9 cellular contexts compared by ENCODE assay signal in genomic region chr6:2839982-2840793, GRCh38. TPM values are rescaled to one million over a fixed set of nuclear protein-coding genes. Genes with fewer than 3 reads are reported as not detected.
DNase-seq lines count a peak whose midpoint lies in the region; ATAC-seq and TF ChIP-seq lines count a peak whose summit lies in the region.
"Had no signal": no experiment of that assay in that cellular context is flagged by ENCODE, and none has a peak within 500 bp of the region (broad histone marks: within the 10 kb centered on the region; RNA-seq: fewer than 3 reads in every experiment).

No MANE protein-coding gene starts in this region.

- H3K9me3 ChIP-seq in H9 (ENCODE audit: control insufficient read depth, low read depth, low read length) (no peaks in the 10 kb centered on the region), skeletal muscle tissue (ENCODE audit: control insufficient read depth in 3 of 3, low read length in 3 of 3) (no peaks in the 10 kb centered on the region)
- H3K9me3 ChIP-seq: SJSA1 had no signal

- H3K9ac ChIP-seq in H9 (ENCODE audit: extremely low read depth, insufficient read length, low read length): no peak overlapping the region
- peak overlapping the region; percentile 74 to 86 (median 75) for H3K9ac ChIP-seq in skeletal muscle tissue (ENCODE audit: low read depth in 1 of 3, low read length in 3 of 3)

- no peak overlapping the region for H2AFZ ChIP-seq in H9 (ENCODE audit: low read length)

- H2AK5ac ChIP-seq in H9 (ENCODE audit: insufficient read length, low read length): no peak overlapping the region

- H3K4me1 ChIP-seq in H9 (ENCODE audit: insufficient read depth, low read length): peaks cover 6% of the 10 kb centered on the region; the same call in 1 of the 2 replicates
- peaks cover 18 to 36% (median 22%) of the 10 kb centered on the region in 3 donors for H3K4me1 ChIP-seq in skeletal muscle tissue (ENCODE audit: control insufficient read depth in 3 of 3, insufficient read depth in 3 of 3, low read length in 3 of 3)

- H4K8ac ChIP-seq in H9 (replicated peaks; ENCODE audit: insufficient read length, low read depth, low read length): no peak overlapping the region

- peaks cover 3 to 27% (median 26%) of the 10 kb centered on the region in 3 experiments; a peak in 6 of 7 replicates for H3K36me3 Mint-ChIP-seq in H9 (ENCODE audit: insufficient read depth in 1 of 3, low read depth in 3 of 3)
- H3K36me3 Mint-ChIP-seq in activated CD8-positive, alpha-beta T cell treated with anti-CD3 and anti-CD28 coated beads, Interleukin-2, amount 10 ng/mL, durations not matched to agents 7 days and 5 days (ENCODE audit: low read depth): peaks cover 48% of the 10 kb centered on the region

- H3K36me3 ChIP-seq in skeletal muscle tissue (ENCODE audit: control insufficient read depth in 3 of 3, insufficient read depth in 3 of 3, low read length in 3 of 3): peaks cover 12 to 20% (median 18%) of the 10 kb centered on the region in 3 donors

- no peak overlapping the region for H3K27ac ChIP-seq in H9 (ENCODE audit: insufficient read length, low read depth, low read length)
- peak overlapping the region; percentile 94 for H3K27ac ChIP-seq in skeletal muscle tissue (ENCODE audit: low read depth, low read length)

- no peak overlapping the region for H3T11ph ChIP-seq in H9 (ENCODE audit: low read length)

- H2BK12ac ChIP-seq in H9 (ENCODE audit: insufficient read length, low read depth, low read length): peak overlapping the region; percentile 42

- no peak for TF ChIP-seq CTCF in H9 (conservative IDR thresholded peaks at IDR 0.05)

- no peaks in the 10 kb centered on the region for H3K79me2 ChIP-seq in H9 (ENCODE audit: insufficient read depth, low read length)

- POLR2A ChIA-PET in activated CD8-positive, alpha-beta T cell treated with anti-CD3 and anti-CD28 coated beads, Interleukin-2, amount 10 ng/mL, durations not matched to agents 7 days and 5 days (lab: Charles Lee): interaction anchor here (1.1 to 3.4 kb wide), 7 partner anchors 18 to 224 kb away, joined by 3 to 29 read pairs (median 7); no protein-coding TSS in a partner anchor

- H3K23ac ChIP-seq in H9 (ENCODE audit: insufficient read length, low read depth, low read length): no peak overlapping the region

- H3K79me1 ChIP-seq in H9 (ENCODE audit: insufficient read depth, low read depth, low read length, poor library complexity, severe bottlenecking): no peaks in the 10 kb centered on the region

- peak overlapping the region; percentile 69 for H3K4me2 ChIP-seq in H9 (ENCODE audit: insufficient read depth, insufficient read length, low read length)

- H3K4me3 ChIP-seq in skeletal muscle tissue (ENCODE audit: low read length in 3 of 3): peak overlapping the region; percentile 78 to 83 (median 81)

- ATAC-seq in activated CD8-positive, alpha-beta T cell treated with anti-CD3 and anti-CD28 coated beads, Interleukin-2, amount 10 ng/mL, durations not matched to agents 7 days and 5 days: no peak
- no peak for ATAC-seq in GM18870 (IDR thresholded peaks at IDR 0.05; ENCODE audit: unreplicated experiment)

- H2BK15ac ChIP-seq in H9 (ENCODE audit: low read depth, low read length): no peak overlapping the region

- H3K27ac Mint-ChIP-seq in H9: peak overlapping the region; percentile 28 to 85 (median 78); a peak in 3 of 7 replicates
- H3K27ac Mint-ChIP-seq in activated CD8-positive, alpha-beta T cell treated with anti-CD3 and anti-CD28 coated beads, Interleukin-2, amount 10 ng/mL, durations not matched to agents 7 days and 5 days: peak overlapping the region; percentile 6

- H3K27me3 Mint-ChIP-seq in H9 (ENCODE audit: low read depth): 0 out of 2 replicates have a peak, but pooled peaks cover 2% of the 10 kb centered on the region
- H3K27me3 Mint-ChIP-seq in activated CD8-positive, alpha-beta T cell treated with anti-CD3 and anti-CD28 coated beads, Interleukin-2, amount 10 ng/mL, durations not matched to agents 7 days and 5 days (ENCODE audit: low read depth): no peaks in the 10 kb centered on the region

- H3K9me3 Mint-ChIP-seq in H9: no peaks in the 10 kb centered on the region
- H3K9me3 Mint-ChIP-seq in activated CD8-positive, alpha-beta T cell treated with anti-CD3 and anti-CD28 coated beads, Interleukin-2, amount 10 ng/mL, durations not matched to agents 7 days and 5 days (ENCODE audit: insufficient read depth): no peaks in the 10 kb centered on the region

- H3K56ac ChIP-seq in H9 (ENCODE audit: insufficient read length, low read depth, low read length): no peak overlapping the region

- WGBS in H9 (ENCODE audit: extremely low coverage, insufficient read length, low lambda C conversion rate): no CpG with 5 or more reads among the region's 12 CpGs

- no peak overlapping the region for H4K5ac ChIP-seq in H9 (ENCODE audit: insufficient read length, low read depth, low read length)

- H4K20me1 ChIP-seq in H9 (ENCODE audit: control insufficient read depth, insufficient read depth, insufficient read length): no peaks in the 10 kb centered on the region

- H4K91ac ChIP-seq in H9 (ENCODE audit: insufficient read length, low read depth, low read length): no peak overlapping the region

- H3K23me2 ChIP-seq in H9 (ENCODE audit: insufficient read length, low read depth, low read length, poor library complexity, severe bottlenecking): peaks cover 3% of the 10 kb centered on the region

- no peaks in the 10 kb centered on the region for H3K27me3 ChIP-seq in H9 (ENCODE audit: insufficient read depth, low read length)
- no peaks in the 10 kb centered on the region for H3K27me3 ChIP-seq in skeletal muscle tissue (ENCODE audit: control insufficient read depth in 3 of 3, insufficient read depth in 3 of 3, low read length in 3 of 3)
- H3K27me3 ChIP-seq: SJSA1 had no signal

- peak overlapping the region; percentile 76; the same call in 1 of the 2 replicates for H3K14ac ChIP-seq in H9 (ENCODE audit: insufficient read depth, low read length)

- DNase-seq in H9 (no peak), head of caudate nucleus (peak in 30 of 42 donors; percentile 32 to 85 (median 57)), GM03348 (ENCODE audit: low spot score) (no peak), amniotic stem cell (lab: John Stamatoyannopoulos, UW) (no peak), HPDE6-E6E7 (ENCODE audit: extremely low spot score) (no peak)
- DNase-seq in activated CD8-positive, alpha-beta T cell treated with anti-CD3 and anti-CD28 coated beads, Interleukin-2, amount 10 ng/mL, durations not matched to agents 7 days and 5 days: no peak

- intact Hi-C loops in head of caudate nucleus (cut with DNase I): loop anchor here (2.0 to 10.0 kb wide), 2 partner anchors 45 to 71 kb away; no protein-coding TSS in a partner anchor

- H3K18ac ChIP-seq in H9 (ENCODE audit: insufficient read length, low read depth, low read length): no peak overlapping the region

- no peak overlapping the region for H3K4ac ChIP-seq in H9 (ENCODE audit: low read depth, low read length)

- H3K4me3 Mint-ChIP-seq in H9: peak overlapping the region; percentile 33 to 66; a peak in 4 of 5 replicates
- peak overlapping the region; percentile 78 for H3K4me3 Mint-ChIP-seq in activated CD8-positive, alpha-beta T cell treated with anti-CD3 and anti-CD28 coated beads, Interleukin-2, amount 10 ng/mL, durations not matched to agents 7 days and 5 days

- no peak overlapping the region for H2BK20ac ChIP-seq in H9 (ENCODE audit: low read depth, low read length, poor library complexity, severe bottlenecking)

- H3K4me1 Mint-ChIP-seq in H9: peaks cover 21% of the 10 kb centered on the region in 2 experiments
- H3K4me1 Mint-ChIP-seq in activated CD8-positive, alpha-beta T cell treated with anti-CD3 and anti-CD28 coated beads, Interleukin-2, amount 10 ng/mL, durations not matched to agents 7 days and 5 days (ENCODE audit: low read depth): peaks cover 54% of the 10 kb centered on the region

- CTCF ChIA-PET in activated CD8-positive, alpha-beta T cell treated with anti-CD3 and anti-CD28 coated beads, Interleukin-2, amount 10 ng/mL, durations not matched to agents 7 days and 5 days (lab: Charles Lee): interaction anchor here (0.6 to 10.2 kb wide), 18 partner anchors 11 to 217 kb away, joined by 3 to 267 read pairs (median 6); no protein-coding TSS in a partner anchor

- H2BK5ac ChIP-seq in H9 (ENCODE audit: insufficient read length, low read length): no peak overlapping the region

- no peak overlapping the region for H2BK120ac ChIP-seq in H9 (ENCODE audit: low read depth, low read length, poor library complexity, severe bottlenecking)

RNA-seq across cellular contexts. Expression of gene SERPINB1, which starts 1.5 kb away (rescaled TPM):
- total RNA-seq in H9 (2021): 18.4 and 20.5 TPM in 2 replicates
- 10 to 100 TPM; 55.1 to 57.1 TPM for total RNA-seq in activated CD8-positive, alpha-beta T cell treated with anti-CD3 and anti-CD28 coated beads, Interleukin-2, amount 10 ng/mL, durations not matched to agents 7 days and 5 days
- 11.5 TPM for total RNA-seq in skeletal muscle tissue

Comparison
In these comparisons a context has a peak if more than half of its experiments do, and no peak if none do; other contexts are left out.
1. DNase-seq: peak in head of caudate nucleus (30 of 42); none in H9 (single experiment), activated CD8-positive, alpha-beta T cell treated with anti-CD3 and anti-CD28 coated beads, Interleukin-2, amount 10 ng/mL, durations not matched to agents 7 days and 5 days (single experiment), GM03348 (single experiment), amniotic stem cell (single experiment) and HPDE6-E6E7 (single experiment).